In the genomic region with DNA sequence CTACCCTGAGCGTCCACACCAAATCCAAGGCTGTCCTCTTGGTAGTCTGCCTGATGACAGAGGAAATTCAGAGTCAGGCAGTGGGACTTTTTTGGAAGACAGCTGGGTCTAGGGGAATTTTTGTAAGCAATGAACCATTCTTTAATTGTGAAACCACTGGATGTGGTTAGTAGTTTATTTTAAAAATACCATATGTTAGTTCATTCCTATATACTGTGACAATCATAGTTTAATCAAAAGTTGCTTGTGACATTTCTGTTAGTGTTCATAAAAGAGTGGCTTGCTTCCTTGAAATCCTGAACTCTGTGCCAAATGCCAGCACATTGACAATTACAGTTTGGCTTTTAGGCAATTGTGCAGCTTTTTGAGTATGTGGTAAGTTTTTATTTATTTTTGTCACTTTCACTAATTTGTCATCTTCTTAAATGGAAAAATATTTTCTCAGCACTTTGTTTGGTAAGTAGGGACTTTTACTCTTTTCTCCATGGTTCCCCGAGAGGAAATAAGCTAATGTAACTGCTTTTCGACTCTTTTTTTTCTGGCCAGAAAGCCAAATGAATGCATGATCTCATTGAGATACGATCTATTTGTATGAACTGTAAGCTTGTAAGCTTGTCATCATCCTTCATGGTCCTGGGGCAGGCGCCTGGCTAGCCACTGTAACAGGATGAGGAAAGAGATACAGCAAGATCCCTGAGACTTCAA, we compare ENCODE assay signal across 11 cellular contexts.
DNase-seq lines count a peak whose midpoint lies in the region; ATAC-seq and TF ChIP-seq lines count a peak whose summit lies in the region.
"Had no signal": no experiment of that assay in that cellular context is flagged by ENCODE, and none has a peak within 500 bp of the region (broad histone marks: within the 10 kb centered on the region; RNA-seq: fewer than 3 reads in every experiment).

No MANE protein-coding gene starts in this region.

- peak; percentile 43 for ATAC-seq in left ventricle myocardium superior
- no peak for ATAC-seq in HG02588 (IDR thresholded peaks at IDR 0.05; ENCODE audit: unreplicated experiment)
- ATAC-seq in HG03457 (IDR thresholded peaks at IDR 0.05; ENCODE audit: unreplicated experiment) = no peak

- no peak overlapping the region for H3K27ac ChIP-seq in substantia nigra (ENCODE audit: low read depth, low read length, poor library complexity, severe bottlenecking)
- H3K27ac ChIP-seq: C4-2B had no signal

- intact Hi-C loops in left ventricle myocardium superior (cut with micrococcal nuclease) = no loop called here

- H3K4me3 ChIP-seq in AG10803 (ENCODE audit: low read length) = peak overlapping the region; percentile 2; the same call in 1 of the 2 replicates

- TF ChIP-seq CTCF in AG10803 (conservative IDR thresholded peaks at IDR 0.05; ENCODE audit: low read length) = no peak
- TF ChIP-seq CTCF in GM20000 (IDR thresholded peaks at IDR 0.05; ENCODE audit: extremely low read depth, missing control alignments) = no peak

- DNase-seq in AG10803 (ENCODE audit: low read depth) = peak; percentile 93
- peak; percentile 15 for DNase-seq in GM20000 (ENCODE audit: low spot score)
- DNase-seq in LHCN-M2 (ENCODE audit: low read depth) = peak; percentile 49
- peak; percentile 23 for DNase-seq in left ventricle myocardium superior
- DNase-seq in effector CD8-positive, alpha-beta T cell (lab: John Stamatoyannopoulos, UW) = no peak
- DNase-seq in substantia nigra (lab: John Stamatoyannopoulos, UW) = no peak
- DNase-seq: cortex of kidney, NCI-H526 treated with DMSO at 0.1 percent for 48 hours had no signal

Comparison
In these comparisons a context has a peak if more than half of its experiments do, and no peak if none do; other contexts are left out.
1. DNase-seq: peak in AG10803 (single experiment), GM20000 (single experiment), LHCN-M2 (single experiment) and left ventricle myocardium superior (single experiment); none in effector CD8-positive, alpha-beta T cell (single experiment) and substantia nigra (0 of 49).